ENCODE assay signal across 2 cellular contexts in the genomic region with DNA sequence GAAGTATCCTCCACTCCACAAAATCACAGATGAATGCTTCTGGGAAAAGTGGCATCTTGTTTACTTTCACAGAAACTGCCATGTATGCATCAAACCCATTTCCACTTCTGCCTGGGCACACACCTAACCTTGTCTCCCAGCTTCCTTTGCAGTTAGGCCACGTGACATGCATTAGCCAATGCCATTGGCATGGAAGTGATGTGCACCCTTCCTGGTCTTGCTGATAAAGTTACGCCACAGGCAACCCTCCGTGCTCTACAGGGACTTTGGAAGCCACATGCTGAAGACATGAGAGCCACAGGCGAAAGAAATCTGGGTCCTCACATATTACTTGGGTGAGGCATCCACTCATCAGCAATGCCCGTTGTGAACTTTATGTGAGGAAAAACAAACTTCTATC.
TF ChIP-seq lines count a peak whose summit lies in the region.

No MANE protein-coding gene starts in this region.

TF ChIP-seq in Ishikawa, 13 proteins besides CTCF, POLR2A, EP300 and RAD21 (continued from another document):
- peak; percentile 61 for TF ChIP-seq USF1 (IDR thresholded peaks at IDR 0.05)
- no peak for TF ChIP-seq ZBTB7A (IDR thresholded peaks at IDR 0.05; ENCODE audit: low read depth)

TF ChIP-seq in H1, 55 proteins besides CTCF, POLR2A, EP300 and RAD21 (continued from another document):
- TF ChIP-seq USF2 (IDR thresholded peaks at IDR 0.05; ENCODE audit: low read length), result no peak
- no peak for TF ChIP-seq TAF7 (optimal IDR thresholded peaks at IDR 0.05; ENCODE audit: borderline replicate concordance, low read depth, low read length)
- TF ChIP-seq SRF (IDR thresholded peaks at IDR 0.05; ENCODE audit: low read depth, low read length), result no peak
- no peak for TF ChIP-seq JUN (IDR thresholded peaks at IDR 0.05; ENCODE audit: low read depth, low read length)
- TF ChIP-seq NRF1 (IDR thresholded peaks at IDR 0.05; ENCODE audit: low read depth, low read length), result no peak
- no peak for TF ChIP-seq KDM4A (IDR thresholded peaks at IDR 0.05; ENCODE audit: low read depth, low read length, severe bottlenecking)
- no peak for TF ChIP-seq SIN3A (conservative IDR thresholded peaks at IDR 0.05 in 1 of 2, IDR thresholded peaks at IDR 0.05 in 1 of 2; ENCODE audit: low read depth in 1 of 2, low read length in 2 of 2)
- TF ChIP-seq EZH2 (IDR thresholded peaks at IDR 0.05; ENCODE audit: low read depth, low read length, severe bottlenecking), result no peak
- no peak for TF ChIP-seq RFX5 (IDR thresholded peaks at IDR 0.05; ENCODE audit: borderline replicate concordance, low read depth, low read length)
TF ChIP-seq in H1: peak in this region for 0.
